In genomic region chr11:47271328-47271727, GRCh38 we compare ENCODE assay signal across 8 cellular contexts. TPM values are rescaled to one million over a fixed set of nuclear protein-coding genes. Genes with fewer than 3 reads are reported as not detected.
A peak's percentile ranks its signal among the peaks of the same experiment; 100 is the strongest.
DNase-seq lines count a peak whose midpoint lies in the region; ATAC-seq and TF ChIP-seq lines count a peak whose summit lies in the region.

No MANE protein-coding gene starts in this region.

- H3K4me1 ChIP-seq in CD4-positive, alpha-beta memory T cell (ENCODE audit: insufficient read depth, low read length), result peaks cover 38% of the 10 kb centered on the region
- no peaks in the 10 kb centered on the region for H3K4me1 ChIP-seq in aorta (ENCODE audit: control insufficient read depth in 1 of 2, insufficient read depth in 2 of 2, low read length in 2 of 2)

- CTCF ChIA-PET in CD4-positive, alpha-beta memory T cell (lab: Charles Lee; ENCODE audit: partially characterized antibody), result interaction anchor here (1.1 to 2.8 kb wide), 11 partner anchors 12 to 141 kb away, joined by 3 to 14 read pairs (median 5); partner anchors contain the start of genes ACP2 and DDB2

- POLR2A ChIA-PET in CD4-positive, alpha-beta memory T cell (lab: Charles Lee; ENCODE audit: partially characterized antibody), result interaction anchor here (0.7 to 4.5 kb wide), 13 partner anchors 10 to 497 kb away, joined by 3 to 57 read pairs (median 4); partner anchors contain the start of genes ACP2, ARFGAP2, DDB2 and SLC39A13

- no peaks in the 10 kb centered on the region for H3K9me3 Mint-ChIP-seq in CD4-positive, alpha-beta memory T cell
- no peaks in the 10 kb centered on the region for H3K9me3 Mint-ChIP-seq in dendritic cell treated with granulocyte-macrophage colony-stimulating factor and Interleukin-4, amounts not matched to agents 40 ng/mL and 50 ng/mL, for 4 days
- H3K9me3 Mint-ChIP-seq in osteocyte (ENCODE audit: unreplicated experiment), result no peaks in the 10 kb centered on the region

- no peak for DNase-seq in CD4-positive, alpha-beta memory T cell
- DNase-seq in NAMALWA (ENCODE audit: low spot score), result peak; percentile 42
- DNase-seq in osteocyte (ENCODE audit: extremely low spot score, unreplicated experiment), result no peak
- DNase-seq in aorta, result no peak
- no peak for DNase-seq in NCI-H510A treated with DMSO at 0.1 percent for 48 hours (lab: John Stamatoyannopoulos, UW)
- DNase-seq in inferior parietal cortex (ENCODE audit: extremely low spot score), result no peak

- H3K4me3 ChIP-seq in CD4-positive, alpha-beta memory T cell (ENCODE audit: low read length in 2 of 2), result peak overlapping the region; percentile 90 to 95
- no peak overlapping the region for H3K4me3 ChIP-seq in aorta (ENCODE audit: low read length in 2 of 2)

- H3K27me3 Mint-ChIP-seq in CD4-positive, alpha-beta memory T cell, result no peaks in the 10 kb centered on the region
- no peaks in the 10 kb centered on the region for H3K27me3 Mint-ChIP-seq in dendritic cell treated with granulocyte-macrophage colony-stimulating factor and Interleukin-4, amounts not matched to agents 40 ng/mL and 50 ng/mL, for 4 days
- H3K27me3 Mint-ChIP-seq in osteocyte (ENCODE audit: unreplicated experiment), result no peaks in the 10 kb centered on the region

- H3K27me3 ChIP-seq in CD4-positive, alpha-beta memory T cell (ENCODE audit: insufficient read depth, low read length), result no peaks in the 10 kb centered on the region
- no peaks in the 10 kb centered on the region for H3K27me3 ChIP-seq in aorta (ENCODE audit: control insufficient read depth in 1 of 2, insufficient read depth in 2 of 2, low read length in 1 of 2)

- TF ChIP-seq CTCF in osteocyte (IDR thresholded peaks at IDR 0.05), result no peak

- peak overlapping the region; percentile 85 to 94 (median 90) for H3K4me3 Mint-ChIP-seq in CD4-positive, alpha-beta memory T cell
- peak overlapping the region; percentile 61 for H3K4me3 Mint-ChIP-seq in dendritic cell treated with granulocyte-macrophage colony-stimulating factor and Interleukin-4, amounts not matched to agents 40 ng/mL and 50 ng/mL, for 4 days
- peak overlapping the region; percentile 78 for H3K4me3 Mint-ChIP-seq in osteocyte (ENCODE audit: unreplicated experiment)

- peaks cover 27% of the 10 kb centered on the region for H3K36me3 ChIP-seq in CD4-positive, alpha-beta memory T cell (ENCODE audit: insufficient read depth, low read length)
- peaks cover 1 to 2% of the 10 kb centered on the region in 2 donors for H3K36me3 ChIP-seq in aorta (ENCODE audit: control insufficient read depth in 1 of 2, insufficient read depth in 2 of 2, low read length in 1 of 2)

- peaks cover 41 to 61% (median 53%) of the 10 kb centered on the region in 4 donors for H3K4me1 Mint-ChIP-seq in CD4-positive, alpha-beta memory T cell
- peaks cover 48% of the 10 kb centered on the region for H3K4me1 Mint-ChIP-seq in dendritic cell treated with granulocyte-macrophage colony-stimulating factor and Interleukin-4, amounts not matched to agents 40 ng/mL and 50 ng/mL, for 4 days (ENCODE audit: low read depth)
- peaks cover 46% of the 10 kb centered on the region for H3K4me1 Mint-ChIP-seq in osteocyte (ENCODE audit: unreplicated experiment)

- H3K27ac Mint-ChIP-seq in CD4-positive, alpha-beta memory T cell, result peak overlapping the region; percentile 88 to 97 (median 94)
- H3K27ac Mint-ChIP-seq in dendritic cell treated with granulocyte-macrophage colony-stimulating factor and Interleukin-4, amounts not matched to agents 40 ng/mL and 50 ng/mL, for 4 days, result peak overlapping the region; percentile 93
- peak overlapping the region; percentile 61 for H3K27ac Mint-ChIP-seq in osteocyte (ENCODE audit: unreplicated experiment)

- peak overlapping the region; percentile 79 for H3K27ac ChIP-seq in CD4-positive, alpha-beta memory T cell (ENCODE audit: low read depth, low read length)
- no peak overlapping the region for H3K27ac ChIP-seq in aorta (ENCODE audit: low read depth in 1 of 2, low read length in 2 of 2)

- peaks cover 17 to 42% of the 10 kb centered on the region in 2 donors for H3K36me3 Mint-ChIP-seq in CD4-positive, alpha-beta memory T cell
- H3K36me3 Mint-ChIP-seq in dendritic cell treated with granulocyte-macrophage colony-stimulating factor and Interleukin-4, amounts not matched to agents 40 ng/mL and 50 ng/mL, for 4 days (ENCODE audit: low read depth), result peaks cover 56% of the 10 kb centered on the region
- H3K36me3 Mint-ChIP-seq in osteocyte (ENCODE audit: unreplicated experiment), result peaks cover 14% of the 10 kb centered on the region

- whole genome bisulfite sequencing in aorta, 2 donors, result 52 to 59% methylated on average over 4 of the region's 4 CpGs

- ATAC-seq in HG02970 (IDR thresholded peaks at IDR 0.05; ENCODE audit: low FRiP score, unreplicated experiment) (no peak), aorta (ENCODE audit: low FRiP score) (no peak)

- intact Hi-C loops in CD4-positive, alpha-beta memory T cell (cut with micrococcal nuclease), result no loop called here
- intact Hi-C loops in dendritic cell treated with granulocyte-macrophage colony-stimulating factor and Interleukin-4, amounts not matched to agents 40 ng/mL and 50 ng/mL, for 4 days (cut with micrococcal nuclease), result loop anchor here (5.0 kb wide), 1 partner anchor 39 kb away; no protein-coding TSS in a partner anchor
- intact Hi-C loops in aorta (cut with DNase I), result loop anchor here in 1 of 2 donors (5.0 kb wide), 1 partner anchor 94 kb away; the partner anchor contains the start of gene ARFGAP2

- H3K9me3 ChIP-seq in CD4-positive, alpha-beta memory T cell (ENCODE audit: control insufficient read depth in 1 of 2, low read length in 2 of 2), result no peaks in the 10 kb centered on the region
- H3K9me3 ChIP-seq in aorta (ENCODE audit: control insufficient read depth, low read length), result no peaks in the 10 kb centered on the region

RNA-seq across cellular contexts. Expression of gene MADD, which starts 1.4 kb away (rescaled TPM):
- 100 to 1,000 TPM; 118 to 119 TPM for total RNA-seq in CD4-positive, alpha-beta memory T cell
- 10 to 100 TPM; 19.3 to 32.4 TPM for polyA plus RNA-seq in CD4-positive, alpha-beta memory T cell
- total RNA-seq in osteocyte (55.4 and 67.2 TPM in 2 replicates), aorta (10 to 100 TPM; 34.9 to 58.0 TPM)
- polyA plus RNA-seq in aorta, result 10 to 100 TPM; 13.8 to 28.9 TPM

RNA-seq across cellular contexts. Expression of gene NR1H3, which starts 13.5 kb away (rescaled TPM):
- 10 to 100 TPM; 17.8 to 20.0 TPM for total RNA-seq in CD4-positive, alpha-beta memory T cell
- 1 to 10 TPM; 3.3 to 7.8 TPM for polyA plus RNA-seq in CD4-positive, alpha-beta memory T cell
- 10.5 and 14.4 TPM in 2 replicates for total RNA-seq in osteocyte
- total RNA-seq in aorta, result 10 to 100 TPM; 14.9 to 46.2 TPM
- polyA plus RNA-seq in aorta, result 100 to 1,000 TPM in 1 of 2 donors, 10 to 100 TPM in 1; 51.8 to 123 TPM

RNA-seq across cellular contexts. Expression of gene ACP2, which starts 22.7 kb away (rescaled TPM):
- total RNA-seq in CD4-positive, alpha-beta memory T cell, result 10 to 100 TPM; 23.6 to 23.7 TPM
- polyA plus RNA-seq in CD4-positive, alpha-beta memory T cell, result 10 to 100 TPM; 11.4 to 19.0 TPM
- total RNA-seq in osteocyte, result 55.7 and 60.5 TPM in 2 replicates
- 10 to 100 TPM; 20.6 to 27.8 TPM for total RNA-seq in aorta
- 10 to 100 TPM; 18.0 to 19.9 TPM for polyA plus RNA-seq in aorta

RNA-seq across cellular contexts. Expression of gene DDB2, which starts 56.6 kb away (rescaled TPM):
- total RNA-seq in CD4-positive, alpha-beta memory T cell, result 100 to 1,000 TPM; 129 to 132 TPM
- 10 to 100 TPM; 36.2 to 40.2 TPM for polyA plus RNA-seq in CD4-positive, alpha-beta memory T cell
- total RNA-seq in osteocyte (53.8 and 54.2 TPM in 2 replicates), aorta (10 to 100 TPM; 54.8 to 60.6 TPM)
- polyA plus RNA-seq in aorta, result 100 to 1,000 TPM in 1 of 2 donors, 10 to 100 TPM in 1; 32.9 to 117 TPM

Comparison
In these comparisons a context has a peak if more than half of its experiments do, and no peak if none do; other contexts are left out.
1. H3K4me3 ChIP-seq: peak in CD4-positive, alpha-beta memory T cell (2 of 2); none in aorta (0 of 2).
2. Peak in every context shown above with its lines, with median percentiles within 50 percentile points of each other: H3K27ac Mint-ChIP-seq and H3K4me3 Mint-ChIP-seq.